19 cellular contexts compared by ENCODE assay signal in genomic region chr20:41108531-41108930, GRCh38. TPM values are rescaled to one million over a fixed set of nuclear protein-coding genes. Genes with fewer than 3 reads are reported as not detected.
DNase-seq lines count a peak whose midpoint lies in the region; ATAC-seq lines count a peak whose summit lies in the region.
"Had no signal": no experiment of that assay in that cellular context is flagged by ENCODE, and none has a peak within 500 bp of the region (broad histone marks: within the 10 kb centered on the region; RNA-seq: fewer than 3 reads in every experiment).

No MANE protein-coding gene starts in this region.

- no peak overlapping the region for H3K4me2 ChIP-seq in trophoblast cell (ENCODE audit: low read length)
- H3K4me2 ChIP-seq: A549, GM23338 had no signal

- H3K79me1 ChIP-seq in trophoblast cell (ENCODE audit: low read length), result no peaks in the 10 kb centered on the region

- H3K27ac Mint-ChIP-seq in activated T-cell treated with anti-CD3 and anti-CD28 coated beads, Interleukin-2, amount 50 U/mL, for 24 hours, result peak overlapping the region; percentile 65
- peak overlapping the region; percentile 1 for H3K27ac Mint-ChIP-seq in activated naive CD8-positive, alpha-beta T cell treated with anti-CD3 and anti-CD28 coated beads, Interleukin-2, amount 10 ng/mL, durations not matched to agents 7 days and 5 days
- no peak overlapping the region for H3K27ac Mint-ChIP-seq in activated naive CD8-positive, alpha-beta T cell treated with anti-CD3 and anti-CD28 coated beads, Interleukin-2, amount 50 U/mL, for 24 hours
- H3K27ac Mint-ChIP-seq in activated T-helper 17 cell treated with anti-CD3 and anti-CD28 coated beads, Interleukin-2, amount 50 U/mL, for 72 hours, result peak overlapping the region; percentile 58
- H3K27ac Mint-ChIP-seq: CD8-positive, alpha-beta T cell; GM23338; H9 had no signal

- peaks cover 93% of the 10 kb centered on the region for H3K36me3 Mint-ChIP-seq in activated T-cell treated with anti-CD3 and anti-CD28 coated beads, Interleukin-2, amount 50 U/mL, for 24 hours (ENCODE audit: low read depth)
- peaks cover 24% of the 10 kb centered on the region for H3K36me3 Mint-ChIP-seq in activated naive CD8-positive, alpha-beta T cell treated with anti-CD3 and anti-CD28 coated beads, Interleukin-2, amount 10 ng/mL, durations not matched to agents 7 days and 5 days
- H3K36me3 Mint-ChIP-seq in activated naive CD8-positive, alpha-beta T cell treated with anti-CD3 and anti-CD28 coated beads, Interleukin-2, amount 50 U/mL, for 24 hours (ENCODE audit: low read depth), result peaks cover 43% of the 10 kb centered on the region
- peaks cover 100% of the 10 kb centered on the region for H3K36me3 Mint-ChIP-seq in activated T-helper 17 cell treated with anti-CD3 and anti-CD28 coated beads, Interleukin-2, amount 50 U/mL, for 72 hours (ENCODE audit: low read depth)

- H3K9me3 ChIP-seq in trophoblast cell (ENCODE audit: insufficient read depth, low read depth, low read length), result no peaks in the 10 kb centered on the region
- H3K9me3 ChIP-seq: A549, Caco-2 had no signal

- peaks cover 3 to 6% of the 10 kb centered on the region in 2 experiments for H3K4me1 ChIP-seq in trophoblast cell (ENCODE audit: control insufficient read depth in 1 of 2, insufficient read depth in 2 of 2, low read length in 2 of 2)

- H4K8ac ChIP-seq in trophoblast cell (ENCODE audit: low read depth, low read length), result no peak overlapping the region

- POLR2A ChIA-PET in activated naive CD8-positive, alpha-beta T cell treated with anti-CD3 and anti-CD28 coated beads, Interleukin-2, amount 10 ng/mL, durations not matched to agents 7 days and 5 days (lab: Charles Lee), result no interaction called here

- H2AFZ ChIP-seq in trophoblast cell (ENCODE audit: insufficient read depth, low read length, poor library complexity), result no peak overlapping the region
- H2AFZ ChIP-seq: GM23338 had no signal

- H3K18ac ChIP-seq in trophoblast cell (ENCODE audit: low read length), result no peak overlapping the region

- peaks cover 2% of the 10 kb centered on the region for H3K4me1 Mint-ChIP-seq in activated T-cell treated with anti-CD3 and anti-CD28 coated beads, Interleukin-2, amount 50 U/mL, for 24 hours (ENCODE audit: low read depth)
- H3K4me1 Mint-ChIP-seq in activated naive CD8-positive, alpha-beta T cell treated with anti-CD3 and anti-CD28 coated beads, Interleukin-2, amount 10 ng/mL, durations not matched to agents 7 days and 5 days, result peaks cover 4% of the 10 kb centered on the region
- peaks cover 7% of the 10 kb centered on the region for H3K4me1 Mint-ChIP-seq in activated naive CD8-positive, alpha-beta T cell treated with anti-CD3 and anti-CD28 coated beads, Interleukin-2, amount 50 U/mL, for 24 hours
- no peaks in the 10 kb centered on the region for H3K4me1 Mint-ChIP-seq in activated T-helper 17 cell treated with anti-CD3 and anti-CD28 coated beads, Interleukin-2, amount 50 U/mL, for 72 hours
- H3K4me1 Mint-ChIP-seq: GM23338, H9 had no signal

- no peak overlapping the region for H3K4me3 Mint-ChIP-seq in activated T-cell treated with anti-CD3 and anti-CD28 coated beads, Interleukin-2, amount 50 U/mL, for 24 hours
- H3K4me3 Mint-ChIP-seq in activated naive CD8-positive, alpha-beta T cell treated with anti-CD3 and anti-CD28 coated beads, Interleukin-2, amount 10 ng/mL, durations not matched to agents 7 days and 5 days, result no peak overlapping the region
- H3K4me3 Mint-ChIP-seq in activated naive CD8-positive, alpha-beta T cell treated with anti-CD3 and anti-CD28 coated beads, Interleukin-2, amount 50 U/mL, for 24 hours, result no peak overlapping the region
- H3K4me3 Mint-ChIP-seq in activated T-helper 17 cell treated with anti-CD3 and anti-CD28 coated beads, Interleukin-2, amount 50 U/mL, for 72 hours, result no peak overlapping the region
- H3K4me3 Mint-ChIP-seq: CD8-positive, alpha-beta T cell; GM23338; H9 had no signal

- WGBS in trophoblast cell (ENCODE audit: extremely low coverage, insufficient coverage, insufficient read length), result no CpG with 5 or more reads among the region's 1 CpG

- no peaks in the 10 kb centered on the region for H3K79me2 ChIP-seq in trophoblast cell (ENCODE audit: control insufficient read depth, insufficient read depth, low read length, poor library complexity)

- no peak overlapping the region for H3K4me3 ChIP-seq in trophoblast cell (ENCODE audit: low read depth, low read length)
- H3K4me3 ChIP-seq: A549, GM23338 had no signal

- H3K27ac ChIP-seq in trophoblast cell (ENCODE audit: low read depth, low read length), result no peak overlapping the region
- H3K27ac ChIP-seq: A549 had no signal

- no peak for ATAC-seq in activated naive CD8-positive, alpha-beta T cell treated with anti-CD3 and anti-CD28 coated beads, Interleukin-2, amount 10 ng/mL, durations not matched to agents 7 days and 5 days (ENCODE audit: low read depth)
- ATAC-seq in activated naive CD8-positive, alpha-beta T cell treated with anti-CD3 and anti-CD28 coated beads, Interleukin-2, amount 50 U/mL, for 24 hours, result no peak
- ATAC-seq in activated T-helper 17 cell treated with anti-CD3 and anti-CD28 coated beads, Interleukin-2, amount 50 U/mL, for 72 hours (replicated peaks), result no peak
- no peak for ATAC-seq in GM18873 (IDR thresholded peaks at IDR 0.05; ENCODE audit: low FRiP score, unreplicated experiment)
- ATAC-seq: A549; CD8-positive, alpha-beta T cell; GM23338; HCT116 had no signal

- no peak overlapping the region for H2BK12ac ChIP-seq in trophoblast cell (ENCODE audit: low read length)

- H3K9me3 Mint-ChIP-seq in activated T-cell treated with anti-CD3 and anti-CD28 coated beads, Interleukin-2, amount 50 U/mL, for 24 hours, result no peaks in the 10 kb centered on the region
- H3K9me3 Mint-ChIP-seq in activated naive CD8-positive, alpha-beta T cell treated with anti-CD3 and anti-CD28 coated beads, Interleukin-2, amount 10 ng/mL, durations not matched to agents 7 days and 5 days, result no peaks in the 10 kb centered on the region
- H3K9me3 Mint-ChIP-seq in activated naive CD8-positive, alpha-beta T cell treated with anti-CD3 and anti-CD28 coated beads, Interleukin-2, amount 50 U/mL, for 24 hours, result no peaks in the 10 kb centered on the region
- no peaks in the 10 kb centered on the region for H3K9me3 Mint-ChIP-seq in activated T-helper 17 cell treated with anti-CD3 and anti-CD28 coated beads, Interleukin-2, amount 50 U/mL, for 72 hours
- H3K9me3 Mint-ChIP-seq: CD8-positive, alpha-beta T cell; GM23338; H9 had no signal

- no peaks in the 10 kb centered on the region for H3K27me3 ChIP-seq in trophoblast cell (ENCODE audit: insufficient read depth, low read length)

- no peak overlapping the region for H3K23ac ChIP-seq in trophoblast cell (ENCODE audit: low read length)

- H2AK5ac ChIP-seq in trophoblast cell (ENCODE audit: low read length), result no peak overlapping the region

- H3K14ac ChIP-seq in trophoblast cell (ENCODE audit: low read length), result no peak overlapping the region

- H4K91ac ChIP-seq in trophoblast cell (ENCODE audit: low read depth, low read length), result no peak overlapping the region

- no peak overlapping the region for H2BK5ac ChIP-seq in trophoblast cell (ENCODE audit: low read depth, low read length, poor library complexity)

- H4K12ac ChIP-seq in trophoblast cell (ENCODE audit: low read depth, low read length), result no peak overlapping the region

- H3K36me3 ChIP-seq in trophoblast cell (ENCODE audit: control insufficient read depth in 1 of 2, insufficient read depth in 2 of 2, low read length in 2 of 2), result peaks cover 19 to 37% of the 10 kb centered on the region in 2 experiments

- DNase-seq in activated T-cell treated with anti-CD3 and anti-CD28 coated beads, Interleukin-2, amount 50 U/mL, for 24 hours, result no peak
- DNase-seq in activated T-cell treated with anti-CD3 and anti-CD28 coated beads for 4 hours (no peak), trophoblast cell (peak; percentile 74 to 92), NCI-H2107 (lab: John Stamatoyannopoulos, UW) (no peak)
- no peak for DNase-seq in activated naive CD8-positive, alpha-beta T cell treated with anti-CD3 and anti-CD28 coated beads, Interleukin-2, amount 10 ng/mL, durations not matched to agents 7 days and 5 days
- no peak for DNase-seq in activated naive CD8-positive, alpha-beta T cell treated with anti-CD3 and anti-CD28 coated beads, Interleukin-2, amount 50 U/mL, for 24 hours
- DNase-seq: 8988T; ACHN; C1 segment of cervical spinal cord; Caco-2; CD8-positive, alpha-beta T cell; DMS153; DND-41; H9 had no signal

- no peak overlapping the region for H2BK120ac ChIP-seq in trophoblast cell (ENCODE audit: insufficient read depth, low read length, poor library complexity)

- H3K4ac ChIP-seq in trophoblast cell (ENCODE audit: low read depth, low read length), result no peak overlapping the region

- H3K9ac ChIP-seq in trophoblast cell (ENCODE audit: low read length), result no peak overlapping the region

- H3K27me3 Mint-ChIP-seq in activated T-cell treated with anti-CD3 and anti-CD28 coated beads, Interleukin-2, amount 50 U/mL, for 24 hours, result no peaks in the 10 kb centered on the region
- H3K27me3 Mint-ChIP-seq in activated naive CD8-positive, alpha-beta T cell treated with anti-CD3 and anti-CD28 coated beads, Interleukin-2, amount 10 ng/mL, durations not matched to agents 7 days and 5 days, result no peaks in the 10 kb centered on the region
- H3K27me3 Mint-ChIP-seq in activated naive CD8-positive, alpha-beta T cell treated with anti-CD3 and anti-CD28 coated beads, Interleukin-2, amount 50 U/mL, for 24 hours, result no peaks in the 10 kb centered on the region
- H3K27me3 Mint-ChIP-seq in activated T-helper 17 cell treated with anti-CD3 and anti-CD28 coated beads, Interleukin-2, amount 50 U/mL, for 72 hours, result no peaks in the 10 kb centered on the region

RNA-seq across cellular contexts. Expression of gene PLCG1, which starts 28.8 kb away (rescaled TPM):
- 100 to 1,000 TPM; 419 to 425 TPM for total RNA-seq in activated naive CD8-positive, alpha-beta T cell treated with anti-CD3 and anti-CD28 coated beads, Interleukin-2, amount 10 ng/mL, durations not matched to agents 7 days and 5 days
- total RNA-seq in activated T-helper 17 cell treated with anti-CD3 and anti-CD28 coated beads, Interleukin-2, amount 50 U/mL, for 72 hours, result 100 to 1,000 TPM; 184 to 628 TPM
- polyA plus RNA-seq in trophoblast cell (2013), result 55.4 and 60.6 TPM in 2 replicates

Comparison
In these comparisons a context has a peak if more than half of its experiments do, and no peak if none do; other contexts are left out.
1. DNase-seq: peak in trophoblast cell (2 of 2); none in activated T-cell treated with anti-CD3 and anti-CD28 coated beads, Interleukin-2, amount 50 U/mL, for 24 hours (single experiment), activated T-cell treated with anti-CD3 and anti-CD28 coated beads for 4 hours (single experiment), activated naive CD8-positive, alpha-beta T cell treated with anti-CD3 and anti-CD28 coated beads, Interleukin-2, amount 10 ng/mL, durations not matched to agents 7 days and 5 days (single experiment), activated naive CD8-positive, alpha-beta T cell treated with anti-CD3 and anti-CD28 coated beads, Interleukin-2, amount 50 U/mL, for 24 hours (single experiment) and NCI-H2107 (single experiment).